9 cellular contexts compared by ENCODE assay signal in genomic region chr21:45768011-45768740, GRCh38.
DNase-seq lines count a peak whose midpoint lies in the region; ATAC-seq and TF ChIP-seq lines count a peak whose summit lies in the region.
"Had no signal": no experiment of that assay in that cellular context is flagged by ENCODE, and none has a peak within 500 bp of the region (broad histone marks: within the 10 kb centered on the region; RNA-seq: fewer than 3 reads in every experiment).

No MANE protein-coding gene starts in this region.

- no peak overlapping the region for H3K4me2 ChIP-seq in GM23338

- in situ Hi-C loops in astrocyte of the spinal cord (cut with HindIII; ENCODE audit: low sequenced_read_pairs): no loop called here

- POLR2A ChIA-PET in CD4-positive, alpha-beta T cell (lab: Charles Lee): no interaction called here

- H3K9me3 ChIP-seq in CD4-positive, alpha-beta T cell (ENCODE audit: control insufficient read depth, low read length): no peaks in the 10 kb centered on the region

- H3K27me3 Mint-ChIP-seq in CD4-positive, alpha-beta T cell: no peaks in the 10 kb centered on the region
- peaks cover 4% of the 10 kb centered on the region for H3K27me3 Mint-ChIP-seq in GM23338 (ENCODE audit: insufficient read depth, low read depth, poor library complexity)

- H3K9me2 ChIP-seq in GM23338 (ENCODE audit: insufficient read depth): no peaks in the 10 kb centered on the region

- peak overlapping the region; percentile 94 for H3K27ac Mint-ChIP-seq in CD4-positive, alpha-beta T cell
- H3K27ac Mint-ChIP-seq in GM23338: no peak overlapping the region

- no peaks in the 10 kb centered on the region for H4K20me1 ChIP-seq in GM23338 (replicated peaks; ENCODE audit: insufficient read depth)

- no peaks in the 10 kb centered on the region for H3K36me3 Mint-ChIP-seq in CD4-positive, alpha-beta T cell (ENCODE audit: low read depth)
- H3K36me3 Mint-ChIP-seq in GM23338 (ENCODE audit: low read depth): no peaks in the 10 kb centered on the region

- H3K36me3 ChIP-seq in GM23338 (ENCODE audit: insufficient read depth): no peaks in the 10 kb centered on the region

- peak; percentile 13 for ATAC-seq in CD4-positive, alpha-beta T cell (ENCODE audit: poor library complexity)
- ATAC-seq in HG02840 (IDR thresholded peaks at IDR 0.05; ENCODE audit: low FRiP score, unreplicated experiment) (no peak), HG02938 (IDR thresholded peaks at IDR 0.05; ENCODE audit: unreplicated experiment) (no peak), GM23338 (no peak)

- CTCF ChIA-PET in CD4-positive, alpha-beta T cell (lab: Charles Lee): no interaction called here

- no peak overlapping the region for H3K27ac ChIP-seq in CD4-positive, alpha-beta T cell (ENCODE audit: low read depth, low read length)
- no peak overlapping the region for H3K27ac ChIP-seq in GM23338 (ENCODE audit: low read depth)

- intact Hi-C loops in CD4-positive, alpha-beta T cell (cut with DNase I, micrococcal nuclease): loop anchor here in 1 of 2 experiments (10.0 kb wide), 3 partner anchors 47 to 153 kb away; partner anchors contain the start of gene PCBP3

- H3K4me1 ChIP-seq in GM23338 (ENCODE audit: insufficient read depth): no peaks in the 10 kb centered on the region

- no peaks in the 10 kb centered on the region for H3F3A ChIP-seq in GM23338 (replicated peaks; ENCODE audit: low read depth)

- H3K4me1 Mint-ChIP-seq in CD4-positive, alpha-beta T cell (ENCODE audit: low read depth): peaks cover 49% of the 10 kb centered on the region
- H3K4me1 Mint-ChIP-seq in GM23338: no peaks in the 10 kb centered on the region

- no peaks in the 10 kb centered on the region for H3K9me3 Mint-ChIP-seq in CD4-positive, alpha-beta T cell
- no peaks in the 10 kb centered on the region for H3K9me3 Mint-ChIP-seq in GM23338

- H3K27me3 ChIP-seq in CD4-positive, alpha-beta T cell (ENCODE audit: control insufficient read depth, insufficient read depth, low read length): no peaks in the 10 kb centered on the region
- H3K27me3 ChIP-seq in GM23338 (ENCODE audit: insufficient read depth): no peaks in the 10 kb centered on the region

- H2AFZ ChIP-seq in GM23338: no peak overlapping the region

- no peak for DNase-seq in CD4-positive, alpha-beta T cell
- DNase-seq in activated CD4-positive, alpha-beta T cell treated with anti-CD3 and anti-CD28 coated beads, Interleukin-2, amount 50 U/mL, for 48 hours: peak; percentile 50 to 65
- peak; percentile 65 for DNase-seq in astrocyte of the spinal cord (ENCODE audit: low read depth, low spot score)
- DNase-seq in stimulated activated CD4-positive, alpha-beta T cell treated with anti-CD3 and anti-CD28 coated beads, Interleukin-15, amount 100 ng/mL, for 48 hours (ENCODE audit: low read depth in 2 of 2): peak; percentile 42 to 49
- DNase-seq in GM23338 (ENCODE audit: low spot score): no peak
- no peak for DNase-seq in anterior cingulate cortex (lab: John Stamatoyannopoulos, UW)
- DNase-seq: left cardiac atrium had no signal

- H3K4me3 Mint-ChIP-seq in CD4-positive, alpha-beta T cell: peak overlapping the region; percentile 62
- no peak overlapping the region for H3K4me3 Mint-ChIP-seq in GM23338

- H3K4me3 ChIP-seq in astrocyte of the spinal cord (ENCODE audit: low read depth, low read length) (no peak overlapping the region), GM23338 (no peak overlapping the region)

- H3K79me2 ChIP-seq in GM23338 (replicated peaks; ENCODE audit: insufficient read depth): no peaks in the 10 kb centered on the region

- TF ChIP-seq CTCF in CD4-positive, alpha-beta T cell (IDR thresholded peaks at IDR 0.05): no peak
- TF ChIP-seq CTCF in astrocyte of the spinal cord (IDR thresholded peaks at IDR 0.05; ENCODE audit: low read depth, low read length) (no peak), GM23338 (conservative IDR thresholded peaks at IDR 0.05; ENCODE audit: low read depth in 2 of 2) (no peak)

TF ChIP-seq in GM23338, 12 proteins besides CTCF, POLR2A, EP300 and RAD21 (continues in another document):
- TF ChIP-seq ZNF114 (CRISPR knock-in tag; IDR thresholded peaks at IDR 0.05): no peak
- no peak for TF ChIP-seq POLR2AphosphoS5 (IDR thresholded peaks at IDR 0.05; ENCODE audit: low read depth)
- TF ChIP-seq EZH2 (IDR thresholded peaks at IDR 0.05; ENCODE audit: low read depth, unreplicated experiment): no peak
- TF ChIP-seq CREB1 (CRISPR knock-in tag; IDR thresholded peaks at IDR 0.05; ENCODE audit: low read depth): no peak
- no peak for TF ChIP-seq NANOG (IDR thresholded peaks at IDR 0.05; ENCODE audit: borderline replicate concordance)
- no peak for TF ChIP-seq REST (IDR thresholded peaks at IDR 0.05; ENCODE audit: unreplicated experiment)
- TF ChIP-seq EZH2phosphoT487 (IDR thresholded peaks at IDR 0.05; ENCODE audit: unreplicated experiment): no peak

Comparison
In these comparisons a context has a peak if more than half of its experiments do, and no peak if none do; other contexts are left out.
1. DNase-seq: peak in activated CD4-positive, alpha-beta T cell treated with anti-CD3 and anti-CD28 coated beads, Interleukin-2, amount 50 U/mL, for 48 hours (2 of 2), astrocyte of the spinal cord (single experiment) and stimulated activated CD4-positive, alpha-beta T cell treated with anti-CD3 and anti-CD28 coated beads, Interleukin-15, amount 100 ng/mL, for 48 hours (2 of 2); none in CD4-positive, alpha-beta T cell (0 of 10), GM23338 (single experiment) and anterior cingulate cortex (0 of 58).